ENCODE assay signal across 16 cellular contexts in the genomic region with DNA sequence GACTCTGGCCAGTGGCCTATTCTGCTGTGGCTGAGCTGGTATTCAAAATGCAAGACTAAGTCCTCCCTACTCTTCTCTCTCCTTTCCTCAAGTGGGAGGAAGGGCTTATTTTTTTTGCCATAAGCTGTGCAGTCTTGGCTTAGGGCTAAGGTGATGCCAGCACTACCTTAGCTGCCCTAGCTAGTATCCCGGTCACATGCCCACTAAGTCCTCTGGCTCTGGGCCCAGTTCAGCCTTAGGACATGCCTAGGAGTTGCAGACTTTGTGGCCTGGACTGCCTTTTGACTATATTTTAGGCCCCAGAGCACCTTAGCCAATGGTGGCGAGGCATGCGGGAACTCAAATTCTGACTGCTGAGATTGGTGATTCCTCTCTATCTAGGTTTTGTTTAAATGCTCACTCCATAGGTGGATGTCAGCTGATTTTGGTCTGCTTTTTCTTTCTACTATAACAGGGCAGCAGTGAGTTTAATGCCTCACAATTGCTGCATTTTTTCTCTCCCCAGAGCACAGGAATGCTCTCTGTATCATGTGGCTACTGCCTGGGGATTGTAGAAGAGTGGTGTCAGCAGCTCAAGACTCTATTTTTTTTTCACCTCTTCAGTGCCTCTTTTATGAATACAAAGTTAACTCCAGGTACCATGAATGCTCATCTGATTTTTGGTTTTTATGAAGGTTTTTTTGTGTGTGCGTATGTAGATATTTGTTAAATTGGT.
DNase-seq lines count a peak whose midpoint lies in the region; ATAC-seq, FAIRE-seq and TF ChIP-seq lines count a peak whose summit lies in the region.
"Had no signal": no experiment of that assay in that cellular context is flagged by ENCODE, and none has a peak within 500 bp of the region (broad histone marks: within the 10 kb centered on the region; RNA-seq: fewer than 3 reads in every experiment).

No MANE protein-coding gene starts in this region.

- H4K8ac ChIP-seq in H9 (replicated peaks; ENCODE audit: insufficient read length, low read depth, low read length), result no peak overlapping the region
- no peak overlapping the region for H4K8ac ChIP-seq in mesenchymal stem cell (ENCODE audit: low read length)

- H2BK20ac ChIP-seq in H9 (ENCODE audit: low read depth, low read length, poor library complexity, severe bottlenecking), result no peak overlapping the region

- no peak overlapping the region for H2BK12ac ChIP-seq in H9 (ENCODE audit: insufficient read length, low read depth, low read length)
- H2BK12ac ChIP-seq in mesenchymal stem cell (ENCODE audit: low read length in 2 of 2), result no peak overlapping the region

- no peak for TF ChIP-seq CTCF in H9 (conservative IDR thresholded peaks at IDR 0.05)
- no peak for TF ChIP-seq CTCF in astrocyte (IDR thresholded peaks at IDR 0.05; ENCODE audit: insufficient read depth, low read depth, low read length)

- no peak overlapping the region for H2BK15ac ChIP-seq in H9 (ENCODE audit: low read depth, low read length)
- H2BK15ac ChIP-seq in mesenchymal stem cell (ENCODE audit: low read depth, poor library complexity, severe bottlenecking), result no peak overlapping the region

- no peak overlapping the region for H3T11ph ChIP-seq in H9 (ENCODE audit: low read length)

- DNase-seq in H9 (no peak), astrocyte (ENCODE audit: low read depth) (peak; percentile 7), mesenchymal stem cell (no peak), NCI-H82 treated with DMSO at 0.1 percent for 48 hours (lab: John Stamatoyannopoulos, UW; ENCODE audit: unreplicated experiment) (no peak), retina (no peak)
- no peak for DNase-seq in activated CD4-positive, alpha-beta T cell treated with anti-CD3 and anti-CD28 coated beads, Interleukin-2, amount 10 ng/mL, durations not matched to agents 7 days and 5 days
- DNase-seq: Calu3; CD8-positive, alpha-beta T cell; DND-41; EL; GM23248 had no signal

- H3K56ac ChIP-seq in H9 (ENCODE audit: insufficient read length, low read depth, low read length), result no peak overlapping the region

- H3K27ac Mint-ChIP-seq in H9, result no peak overlapping the region; a peak in 1 of 7 replicates
- peak overlapping the region; percentile 84 for H3K27ac Mint-ChIP-seq in astrocyte (ENCODE audit: unreplicated experiment)
- no peak overlapping the region for H3K27ac Mint-ChIP-seq in activated CD4-positive, alpha-beta T cell treated with anti-CD3 and anti-CD28 coated beads, Interleukin-2, amount 10 ng/mL, durations not matched to agents 7 days and 5 days
- H3K27ac Mint-ChIP-seq: B cell; CD8-positive, alpha-beta T cell had no signal

- H3K79me1 ChIP-seq in H9 (ENCODE audit: insufficient read depth, low read depth, low read length, poor library complexity, severe bottlenecking) (no peaks in the 10 kb centered on the region), mesenchymal stem cell (replicated peaks; ENCODE audit: low read length, poor library complexity, severe bottlenecking) (no peaks in the 10 kb centered on the region)

- H3K27me3 Mint-ChIP-seq in H9 (ENCODE audit: low read depth) (no peaks in the 10 kb centered on the region), astrocyte (ENCODE audit: low read depth, unreplicated experiment) (no peaks in the 10 kb centered on the region)
- no peaks in the 10 kb centered on the region for H3K27me3 Mint-ChIP-seq in activated CD4-positive, alpha-beta T cell treated with anti-CD3 and anti-CD28 coated beads, Interleukin-2, amount 10 ng/mL, durations not matched to agents 7 days and 5 days
- H3K27me3 Mint-ChIP-seq: B cell had no signal

- H2BK120ac ChIP-seq in H9 (ENCODE audit: low read depth, low read length, poor library complexity, severe bottlenecking) (no peak overlapping the region), mesenchymal stem cell (ENCODE audit: low read depth, low read length) (no peak overlapping the region)

- H3K27ac ChIP-seq in H9 (ENCODE audit: insufficient read length, low read depth, low read length) (no peak overlapping the region), astrocyte (ENCODE audit: low read depth, low read length) (no peak overlapping the region), mesenchymal stem cell (ENCODE audit: low read length, poor library complexity, severe bottlenecking) (peak overlapping the region; percentile 69)
- H3K27ac ChIP-seq: BLaER1 treated with 17β-estradiol and CSF1 and Interleukin-3, amounts not matched to agents 10 nM and 100 nM; GM23248 had no signal

- H4K20me1 ChIP-seq in H9 (ENCODE audit: control insufficient read depth, insufficient read depth, insufficient read length) (no peaks in the 10 kb centered on the region), astrocyte (ENCODE audit: insufficient read depth, low read length) (no peaks in the 10 kb centered on the region)
- H4K20me1 ChIP-seq: BLaER1 treated with 17β-estradiol and CSF1 and Interleukin-3, amounts not matched to agents 10 nM and 100 nM had no signal

- no CpG with 5 or more reads among the region's 4 CpGs for WGBS in H9 (ENCODE audit: extremely low coverage, insufficient read length, low lambda C conversion rate)
- 90% methylated on average over 4 of the region's 4 CpGs for WGBS in mesenchymal stem cell

- no peak for FAIRE-seq in astrocyte (lab: Jason Lieb, UNC)
- FAIRE-seq: GM12878 had no signal

- H3K36me3 ChIP-seq in astrocyte (ENCODE audit: insufficient read depth, low read length) (no peaks in the 10 kb centered on the region), mesenchymal stem cell (ENCODE audit: control insufficient read depth in 1 of 2, insufficient read depth in 2 of 2, low read depth in 1 of 2, low read length in 2 of 2) (no peaks in the 10 kb centered on the region)
- H3K36me3 ChIP-seq: BLaER1 treated with 17β-estradiol and CSF1 and Interleukin-3, amounts not matched to agents 10 nM and 100 nM; HAP-1 had no signal

- H3K9ac ChIP-seq in H9 (ENCODE audit: extremely low read depth, insufficient read length, low read length), result no peak overlapping the region
- no peak overlapping the region for H3K9ac ChIP-seq in astrocyte (ENCODE audit: low read length)
- H3K9ac ChIP-seq in mesenchymal stem cell (ENCODE audit: low read length), result no peak overlapping the region
- H3K9ac ChIP-seq: BLaER1 treated with 17β-estradiol and CSF1 and Interleukin-3, amounts not matched to agents 10 nM and 100 nM; GM23248 had no signal

- peaks cover 15 to 18% of the 10 kb centered on the region in 2 experiments for H3K9me3 Mint-ChIP-seq in H9
- H3K9me3 Mint-ChIP-seq in astrocyte (ENCODE audit: unreplicated experiment), result peaks cover 26% of the 10 kb centered on the region
- H3K9me3 Mint-ChIP-seq in activated CD4-positive, alpha-beta T cell treated with anti-CD3 and anti-CD28 coated beads, Interleukin-2, amount 10 ng/mL, durations not matched to agents 7 days and 5 days, result peaks cover 22% of the 10 kb centered on the region

- H3K4ac ChIP-seq in H9 (ENCODE audit: low read depth, low read length), result no peak overlapping the region
- no peak overlapping the region for H3K4ac ChIP-seq in mesenchymal stem cell (ENCODE audit: low read depth in 1 of 2, low read length in 2 of 2)

- H3K4me3 Mint-ChIP-seq in H9 (no peak overlapping the region), astrocyte (ENCODE audit: unreplicated experiment) (no peak overlapping the region)
- H3K4me3 Mint-ChIP-seq in activated CD4-positive, alpha-beta T cell treated with anti-CD3 and anti-CD28 coated beads, Interleukin-2, amount 10 ng/mL, durations not matched to agents 7 days and 5 days, result no peak overlapping the region
- H3K4me3 Mint-ChIP-seq: B cell; CD8-positive, alpha-beta T cell had no signal

- ATAC-seq in GM19395 (IDR thresholded peaks at IDR 0.05; ENCODE audit: unreplicated experiment), result no peak
- ATAC-seq: CD8-positive, alpha-beta T cell; GM12878 had no signal

- H3K36me3 Mint-ChIP-seq in H9 (ENCODE audit: insufficient read depth in 1 of 3, low read depth in 3 of 3) (peaks cover 0 to 21% (median 7%) of the 10 kb centered on the region in 3 experiments; a peak in 4 of 7 replicates), astrocyte (ENCODE audit: low read depth, unreplicated experiment) (peaks cover 4% of the 10 kb centered on the region)
- H3K36me3 Mint-ChIP-seq in activated CD4-positive, alpha-beta T cell treated with anti-CD3 and anti-CD28 coated beads, Interleukin-2, amount 10 ng/mL, durations not matched to agents 7 days and 5 days (ENCODE audit: low read depth), result no peaks in the 10 kb centered on the region
- H3K36me3 Mint-ChIP-seq: CD8-positive, alpha-beta T cell had no signal

- H2AFZ ChIP-seq in H9 (ENCODE audit: low read length) (peak overlapping the region; percentile 60), astrocyte (ENCODE audit: low read depth, low read length) (no peak overlapping the region), mesenchymal stem cell (ENCODE audit: low read depth, low read length) (no peak overlapping the region)
- H2AFZ ChIP-seq: GM23248 had no signal

- H3K23me2 ChIP-seq in H9 (ENCODE audit: insufficient read length, low read depth, low read length, poor library complexity, severe bottlenecking), result no peaks in the 10 kb centered on the region

- H3K14ac ChIP-seq in H9 (ENCODE audit: insufficient read depth, low read length) (no peak overlapping the region), mesenchymal stem cell (ENCODE audit: low read length in 2 of 2) (no peak overlapping the region)

- H3K18ac ChIP-seq in H9 (ENCODE audit: insufficient read length, low read depth, low read length) (no peak overlapping the region), mesenchymal stem cell (ENCODE audit: low read depth in 1 of 2, low read length in 2 of 2) (no peak overlapping the region)

- H4K5ac ChIP-seq in H9 (ENCODE audit: insufficient read length, low read depth, low read length), result no peak overlapping the region

- H3K4me2 ChIP-seq in H9 (ENCODE audit: insufficient read depth, insufficient read length, low read length) (no peak overlapping the region), astrocyte (ENCODE audit: low read length) (no peak overlapping the region), mesenchymal stem cell (ENCODE audit: low read length, poor library complexity, severe bottlenecking) (no peak overlapping the region)
- H3K4me2 ChIP-seq: BLaER1 treated with 17β-estradiol and CSF1 and Interleukin-3, amounts not matched to agents 10 nM and 100 nM had no signal

- POLR2A ChIA-PET in activated CD4-positive, alpha-beta T cell treated with anti-CD3 and anti-CD28 coated beads, Interleukin-2, amount 10 ng/mL, durations not matched to agents 7 days and 5 days (lab: Charles Lee), result no interaction called here

- H3K4me3 ChIP-seq in astrocyte (ENCODE audit: insufficient read depth, low read depth, low read length), result no peak overlapping the region
- no peak overlapping the region for H3K4me3 ChIP-seq in mesenchymal stem cell (ENCODE audit: insufficient read depth in 1 of 2, low read depth in 1 of 2, low read length in 2 of 2)
- H3K4me3 ChIP-seq: BLaER1 treated with 17β-estradiol and CSF1 and Interleukin-3, amounts not matched to agents 10 nM and 100 nM; GM12878; GM23248; HAP-1 had no signal

- H3K4me1 ChIP-seq in H9 (ENCODE audit: insufficient read depth, low read length) (no peaks in the 10 kb centered on the region), astrocyte (ENCODE audit: insufficient read depth, low read length) (no peaks in the 10 kb centered on the region), mesenchymal stem cell (ENCODE audit: control insufficient read depth, insufficient read depth, low read depth, low read length) (peaks cover 3% of the 10 kb centered on the region)
- H3K4me1 ChIP-seq: BLaER1 treated with 17β-estradiol and CSF1 and Interleukin-3, amounts not matched to agents 10 nM and 100 nM; HAP-1 had no signal

- H2AK5ac ChIP-seq in H9 (ENCODE audit: insufficient read length, low read length) (no peak overlapping the region), mesenchymal stem cell (ENCODE audit: low read length, severe bottlenecking) (no peak overlapping the region)

- H3K23ac ChIP-seq in H9 (ENCODE audit: insufficient read length, low read depth, low read length), result no peak overlapping the region
- no peak overlapping the region for H3K23ac ChIP-seq in mesenchymal stem cell (ENCODE audit: low read length in 2 of 2)

- H3K79me2 ChIP-seq in H9 (ENCODE audit: insufficient read depth, low read length) (no peaks in the 10 kb centered on the region), astrocyte (ENCODE audit: insufficient read depth, low read length) (no peaks in the 10 kb centered on the region)

- CTCF ChIA-PET in activated CD4-positive, alpha-beta T cell treated with anti-CD3 and anti-CD28 coated beads, Interleukin-2, amount 10 ng/mL, durations not matched to agents 7 days and 5 days (lab: Charles Lee), result no interaction called here

- H4K91ac ChIP-seq in H9 (ENCODE audit: insufficient read length, low read depth, low read length), result no peak overlapping the region
- H4K91ac ChIP-seq in mesenchymal stem cell (ENCODE audit: low read length), result peak overlapping the region; percentile 34

- H3K4me1 Mint-ChIP-seq in H9, result peaks cover 0 to 4% of the 10 kb centered on the region in 2 experiments; a peak in 2 of 4 replicates
- peaks cover 20% of the 10 kb centered on the region for H3K4me1 Mint-ChIP-seq in astrocyte (ENCODE audit: low read depth, unreplicated experiment)
- no peaks in the 10 kb centered on the region for H3K4me1 Mint-ChIP-seq in activated CD4-positive, alpha-beta T cell treated with anti-CD3 and anti-CD28 coated beads, Interleukin-2, amount 10 ng/mL, durations not matched to agents 7 days and 5 days
- H3K4me1 Mint-ChIP-seq: B cell had no signal

- H3K27me3 ChIP-seq in H9 (ENCODE audit: insufficient read depth, low read length) (no peaks in the 10 kb centered on the region), astrocyte (ENCODE audit: insufficient read depth, low read length) (no peaks in the 10 kb centered on the region), mesenchymal stem cell (ENCODE audit: control insufficient read depth in 1 of 2, insufficient read depth in 1 of 2, low read length in 2 of 2) (no peaks in the 10 kb centered on the region)
- H3K27me3 ChIP-seq: BLaER1 treated with 17β-estradiol and CSF1 and Interleukin-3, amounts not matched to agents 10 nM and 100 nM had no signal

- H3K9me3 ChIP-seq in H9 (ENCODE audit: control insufficient read depth, low read depth, low read length) (no peaks in the 10 kb centered on the region), astrocyte (ENCODE audit: insufficient read depth, low read depth, low read length) (peaks cover 14% of the 10 kb centered on the region), mesenchymal stem cell (ENCODE audit: control insufficient read depth, low read length) (peaks cover 58% of the 10 kb centered on the region)
- H3K9me3 ChIP-seq: HAP-1 had no signal

- H2BK5ac ChIP-seq in H9 (ENCODE audit: insufficient read length, low read length) (no peak overlapping the region), mesenchymal stem cell (ENCODE audit: low read depth, low read length, poor library complexity, severe bottlenecking) (no peak overlapping the region)
